In the genomic region with DNA sequence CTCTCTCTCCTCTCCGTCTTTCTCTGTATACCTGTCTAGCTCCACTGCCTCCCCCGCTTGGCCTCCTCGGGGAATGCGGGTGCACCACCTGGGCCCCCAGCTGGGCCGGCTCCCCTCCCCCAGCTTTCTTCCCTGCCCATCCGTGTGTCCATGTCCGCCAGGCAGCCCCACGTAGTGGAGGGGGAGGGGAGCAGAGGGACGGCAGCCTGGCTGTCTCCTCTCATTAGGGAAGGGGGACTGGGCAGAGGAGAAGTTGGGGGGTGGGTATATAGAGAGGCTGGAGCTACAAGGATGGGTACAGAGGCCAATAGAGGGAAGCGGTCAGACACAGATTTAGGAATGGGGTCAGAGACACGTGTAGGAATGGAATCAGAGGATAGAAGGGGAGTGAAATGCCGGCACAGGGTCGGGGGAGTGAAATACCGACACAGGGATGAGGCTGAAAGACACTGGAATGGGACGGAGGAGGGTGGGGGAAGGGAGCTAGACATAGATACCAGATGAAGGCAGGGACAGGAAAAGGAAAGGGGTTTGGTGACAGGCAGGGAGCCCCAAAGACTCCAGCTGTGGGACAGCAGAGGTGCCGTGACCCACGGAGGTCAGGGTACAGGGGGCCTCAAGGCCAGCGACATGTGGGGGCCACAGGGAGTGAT, we compare ENCODE assay signal across 9 cellular contexts. TPM values are rescaled to one million over a fixed set of nuclear protein-coding genes. Genes with fewer than 3 reads are reported as not detected.
DNase-seq lines count a peak whose midpoint lies in the region; TF ChIP-seq lines count a peak whose summit lies in the region.
"Had no signal": no experiment of that assay in that cellular context is flagged by ENCODE, and none has a peak within 500 bp of the region (broad histone marks: within the 10 kb centered on the region; RNA-seq: fewer than 3 reads in every experiment).

No MANE protein-coding gene starts in this region.

- H3K4me3 ChIP-seq in AG10803 (ENCODE audit: low read length) (peak overlapping the region; percentile 94), SK-N-MC (peak overlapping the region; percentile 97), foreskin fibroblast (ENCODE audit: low read depth in 1 of 2, low read length in 2 of 2) (peak overlapping the region; percentile 76 to 95), neutrophil (ENCODE audit: low read depth in 1 of 2, low read length in 1 of 2) (peak overlapping the region in 1 of 2 experiments; percentile 88)

- H3K4me1 Mint-ChIP-seq in activated CD4-positive, alpha-beta T cell treated with anti-CD3 and anti-CD28 coated beads, Interleukin-2, amount 10 ng/mL, durations not matched to agents 24 days and 14 days: peaks cover 17% of the 10 kb centered on the region

- H3K9me3 ChIP-seq in SK-N-MC (ENCODE audit: low read depth, low read length) (no peaks in the 10 kb centered on the region), neutrophil (no peaks in the 10 kb centered on the region)

- H3K36me3 Mint-ChIP-seq in activated CD4-positive, alpha-beta T cell treated with anti-CD3 and anti-CD28 coated beads, Interleukin-2, amount 10 ng/mL, durations not matched to agents 24 days and 14 days (ENCODE audit: low read depth): no peaks in the 10 kb centered on the region

- peaks cover 29% of the 10 kb centered on the region for H3K27me3 ChIP-seq in neutrophil

- DNase-seq in AG10803 (ENCODE audit: low read depth) (no peak), SK-N-MC (ENCODE audit: low read depth, low spot score) (no peak), foreskin fibroblast (peak in 1 of 2 donors; percentile 43), AG20443 (ENCODE audit: low spot score) (no peak), AG08395 (ENCODE audit: low spot score) (no peak), NCI-H1105 treated with DMSO at 0.1 percent for 48 hours (lab: John Stamatoyannopoulos, UW) (no peak)
- DNase-seq in activated CD4-positive, alpha-beta T cell treated with anti-CD3 and anti-CD28 coated beads, Interleukin-2, amount 10 ng/mL, durations not matched to agents 24 days and 14 days: no peak
- DNase-seq: DMS79 had no signal

- no peak overlapping the region for H3K4me3 Mint-ChIP-seq in activated CD4-positive, alpha-beta T cell treated with anti-CD3 and anti-CD28 coated beads, Interleukin-2, amount 10 ng/mL, durations not matched to agents 24 days and 14 days

- H3K27ac Mint-ChIP-seq in activated CD4-positive, alpha-beta T cell treated with anti-CD3 and anti-CD28 coated beads, Interleukin-2, amount 10 ng/mL, durations not matched to agents 24 days and 14 days: no peak overlapping the region

- no peaks in the 10 kb centered on the region for H3K36me3 ChIP-seq in SK-N-MC (ENCODE audit: insufficient read depth, low read length)
- no peaks in the 10 kb centered on the region for H3K36me3 ChIP-seq in neutrophil

- H3K27ac ChIP-seq in SK-N-MC (no peak overlapping the region), neutrophil (peak overlapping the region; percentile 87)

- no peaks in the 10 kb centered on the region for H3K9me3 Mint-ChIP-seq in activated CD4-positive, alpha-beta T cell treated with anti-CD3 and anti-CD28 coated beads, Interleukin-2, amount 10 ng/mL, durations not matched to agents 24 days and 14 days

- no peak overlapping the region for H3K9ac ChIP-seq in SK-N-MC (ENCODE audit: insufficient read length)

- H3K4me1 ChIP-seq in neutrophil (ENCODE audit: control insufficient read depth in 1 of 2, insufficient read depth in 1 of 2, low read depth in 1 of 2, low read length in 1 of 2): peaks cover 36 to 56% of the 10 kb centered on the region in 2 experiments

- intact Hi-C loops in activated CD4-positive, alpha-beta T cell treated with anti-CD3 and anti-CD28 coated beads, Interleukin-2, amount 10 ng/mL, durations not matched to agents 24 days and 14 days (cut with micrococcal nuclease): loop anchor here (10.0 kb wide), 1 partner anchor 194 kb away; no protein-coding TSS in a partner anchor

- TF ChIP-seq CTCF in AG10803 (conservative IDR thresholded peaks at IDR 0.05; ENCODE audit: low read length) (no peak), foreskin fibroblast (IDR thresholded peaks at IDR 0.05; ENCODE audit: low read depth, low read length) (no peak), neutrophil (IDR thresholded peaks at IDR 0.05) (no peak)

- peaks cover 53% of the 10 kb centered on the region for H3K27me3 Mint-ChIP-seq in activated CD4-positive, alpha-beta T cell treated with anti-CD3 and anti-CD28 coated beads, Interleukin-2, amount 10 ng/mL, durations not matched to agents 24 days and 14 days

RNA-seq across cellular contexts. Expression of gene NECTIN2, which starts 2.8 kb away (rescaled TPM):
- 0.19 and 0.44 TPM in 2 replicates for total RNA-seq in activated CD4-positive, alpha-beta T cell treated with anti-CD3 and anti-CD28 coated beads, Interleukin-2, amount 10 ng/mL, durations not matched to agents 24 days and 14 days

RNA-seq across cellular contexts. Expression of gene BCAM, which starts 40.0 kb away (rescaled TPM):
- not detected in 2 replicates for total RNA-seq in activated CD4-positive, alpha-beta T cell treated with anti-CD3 and anti-CD28 coated beads, Interleukin-2, amount 10 ng/mL, durations not matched to agents 24 days and 14 days

RNA-seq across cellular contexts. Expression of gene TOMM40, which starts 42.1 kb away (rescaled TPM):
- 208 and 213 TPM in 2 replicates for total RNA-seq in activated CD4-positive, alpha-beta T cell treated with anti-CD3 and anti-CD28 coated beads, Interleukin-2, amount 10 ng/mL, durations not matched to agents 24 days and 14 days

RNA-seq across cellular contexts. Expression of gene APOE, which starts 56.7 kb away (rescaled TPM):
- 0.83 and 1.1 TPM in 2 replicates for total RNA-seq in activated CD4-positive, alpha-beta T cell treated with anti-CD3 and anti-CD28 coated beads, Interleukin-2, amount 10 ng/mL, durations not matched to agents 24 days and 14 days
